ENCODE assay signal across 2 cellular contexts in the genomic region with DNA sequence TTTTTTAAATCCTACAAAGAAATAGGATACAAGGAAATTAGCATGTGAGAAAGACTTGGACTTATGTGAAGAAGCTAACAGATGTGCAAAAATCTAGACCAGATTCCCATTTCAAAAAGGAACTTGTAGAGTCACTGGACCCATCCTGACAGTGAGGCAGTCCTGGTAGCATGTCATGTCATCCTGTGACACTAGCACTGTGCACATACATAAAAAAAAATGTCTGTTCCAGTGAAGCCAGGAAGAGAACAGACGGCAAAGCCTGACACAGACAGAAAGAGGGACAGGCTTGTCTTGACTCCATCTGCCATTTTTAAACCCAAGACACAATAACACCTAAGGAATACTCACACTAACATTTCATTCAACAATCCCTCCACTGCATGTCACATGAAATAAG.
TF ChIP-seq lines count a peak whose summit lies in the region.

No MANE protein-coding gene starts in this region.

TF ChIP-seq in SK-N-SH, 30 proteins besides CTCF, POLR2A, EP300 and RAD21 (continued from another document):
- TF ChIP-seq MAX (IDR thresholded peaks at IDR 0.05; ENCODE audit: low read depth): no peak

TF ChIP-seq in SK-N-SH treated with all-trans-retinoic acid at 6 μM for 48 hours, 23 proteins besides CTCF, POLR2A, EP300 and RAD21 (continued from another document):
- TF ChIP-seq BACH2 (CRISPR knock-in tag; IDR thresholded peaks at IDR 0.05; ENCODE audit: borderline replicate concordance) (no peak), CSRNP3 (CRISPR knock-in tag; IDR thresholded peaks at IDR 0.05) (no peak), ZFP30 (CRISPR knock-in tag; IDR thresholded peaks at IDR 0.05) (no peak), GLIS3 (CRISPR knock-in tag; IDR thresholded peaks at IDR 0.05) (no peak), PATZ1 (CRISPR knock-in tag; IDR thresholded peaks at IDR 0.05; ENCODE audit: borderline replicate concordance) (no peak), ZC3H10 (CRISPR knock-in tag; IDR thresholded peaks at IDR 0.05) (no peak), OSR1 (CRISPR knock-in tag; IDR thresholded peaks at IDR 0.05) (no peak), ARNTL (CRISPR knock-in tag; IDR thresholded peaks at IDR 0.05; ENCODE audit: borderline replicate concordance, low read depth) (no peak), TOX (CRISPR knock-in tag; IDR thresholded peaks at IDR 0.05; ENCODE audit: borderline replicate concordance) (no peak), ZFP3 (CRISPR knock-in tag; IDR thresholded peaks at IDR 0.05) (no peak)
- TF ChIP-seq, protein P1, sequence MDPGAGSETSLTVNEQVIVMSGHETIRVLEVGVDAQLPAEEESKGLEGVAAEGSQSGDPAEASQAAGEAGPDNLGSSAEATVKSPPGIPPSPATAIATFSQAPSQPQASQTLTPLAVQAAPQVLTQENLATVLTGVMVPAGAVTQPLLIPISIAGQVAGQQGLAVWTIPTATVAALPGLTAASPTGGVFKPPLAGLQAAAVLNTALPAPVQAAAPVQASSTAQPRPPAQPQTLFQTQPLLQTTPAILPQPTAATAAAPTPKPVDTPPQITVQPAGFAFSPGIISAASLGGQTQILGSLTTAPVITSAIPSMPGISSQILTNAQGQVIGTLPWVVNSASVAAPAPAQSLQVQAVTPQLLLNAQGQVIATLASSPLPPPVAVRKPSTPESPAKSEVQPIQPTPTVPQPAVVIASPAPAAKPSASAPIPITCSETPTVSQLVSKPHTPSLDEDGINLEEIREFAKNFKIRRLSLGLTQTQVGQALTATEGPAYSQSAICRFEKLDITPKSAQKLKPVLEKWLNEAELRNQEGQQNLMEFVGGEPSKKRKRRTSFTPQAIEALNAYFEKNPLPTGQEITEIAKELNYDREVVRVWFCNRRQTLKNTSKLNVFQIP (CRISPR knock-in tag; IDR thresholded peaks at IDR 0.05; ENCODE audit: borderline replicate concordance, low read depth): no peak
